17 cellular contexts compared by ENCODE assay signal in the genomic region with DNA sequence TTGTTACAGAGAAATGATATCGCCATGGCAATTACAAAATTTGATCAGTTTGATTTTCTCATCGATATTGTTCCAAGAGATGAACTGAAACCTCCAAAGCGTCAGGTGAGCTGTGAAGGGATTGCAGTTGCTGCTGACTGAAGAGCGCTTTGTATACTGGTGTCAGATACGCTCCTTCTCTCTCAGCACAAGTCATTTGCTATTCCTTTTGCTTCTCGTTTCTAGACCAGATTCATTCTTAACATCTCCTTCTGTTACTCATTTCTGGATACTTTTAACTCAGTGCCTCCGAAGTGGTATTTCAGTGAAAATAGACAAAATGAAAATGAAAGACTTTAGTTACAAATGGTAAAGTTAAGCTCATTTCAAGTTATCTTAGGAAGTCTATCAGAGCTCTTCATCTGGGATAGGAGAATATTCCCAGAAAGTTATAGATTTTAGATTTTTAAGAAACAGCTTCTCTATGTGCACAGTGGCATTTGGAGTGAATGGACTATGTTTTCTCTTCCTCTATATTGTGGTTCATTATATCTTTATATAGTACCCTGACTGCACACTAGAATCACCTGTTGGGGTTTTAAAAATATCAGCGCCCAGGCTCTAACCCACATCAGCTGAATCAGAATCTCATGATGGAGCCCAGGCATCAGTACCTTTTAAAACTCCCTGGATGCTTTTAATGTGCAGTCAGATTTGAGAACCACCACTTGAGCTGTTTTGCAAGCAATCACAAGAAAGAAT. TPM values are rescaled to one million over a fixed set of nuclear protein-coding genes. Genes with fewer than 3 reads are reported as not detected.
DNase-seq lines count a peak whose midpoint lies in the region; ATAC-seq lines count a peak whose summit lies in the region.
"Had no signal": no experiment of that assay in that cellular context is flagged by ENCODE, and none has a peak within 500 bp of the region (broad histone marks: within the 10 kb centered on the region; RNA-seq: fewer than 3 reads in every experiment).

No MANE protein-coding gene starts in this region.

- peaks cover 3% of the 10 kb centered on the region for H3K4me1 ChIP-seq in right cardiac atrium (ENCODE audit: control insufficient read depth, insufficient read depth, low read length)
- H3K4me1 ChIP-seq: tibial artery had no signal

- no peaks in the 10 kb centered on the region for H3K9me3 Mint-ChIP-seq in activated naive CD8-positive, alpha-beta T cell (ENCODE audit: low read depth)

- no peak overlapping the region for H3K4me3 Mint-ChIP-seq in activated naive CD8-positive, alpha-beta T cell

- peak overlapping the region; percentile 64 for H3K27ac Mint-ChIP-seq in activated naive CD8-positive, alpha-beta T cell

- H3K27me3 ChIP-seq in right cardiac atrium (ENCODE audit: control insufficient read depth, insufficient read depth) = no peaks in the 10 kb centered on the region
- H3K27me3 ChIP-seq: tibial artery had no signal

- DNase-seq in right cardiac atrium = no peak
- DNase-seq in Right ventricle myocardium superior = no peak
- no peak for DNase-seq in NCI-H2196 treated with DMSO at 0.1 percent for 48 hours (lab: John Stamatoyannopoulos, UW; ENCODE audit: unreplicated experiment)
- no peak for DNase-seq in LoVo (ENCODE audit: low spot score)
- DNase-seq in UCSD-AML1 (lab: John Stamatoyannopoulos, UW; ENCODE audit: unreplicated experiment) = no peak
- DNase-seq: activated CD4-positive, alpha-beta T cell treated with anti-CD3 and anti-CD28 coated beads for 4 hours; DMS 273 treated with DMSO at 0.1 percent for 48 hours; Kasumi-1; NCI-H1694; stimulated activated CD4-positive, alpha-beta T cell treated with anti-CD3 and anti-CD28 coated beads, Interleukin-12 subunit alpha, Interleukin-12 subunit beta, amount 100 ng/mL, for 4 hours; tibial artery had no signal

- no peak overlapping the region for H3K4me3 ChIP-seq in right cardiac atrium (ENCODE audit: low read length)
- H3K4me3 ChIP-seq: tibial artery had no signal

- ATAC-seq in right cardiac atrium (no peak), Right ventricle myocardium superior (ENCODE audit: poor library complexity) (no peak), HG02759 (IDR thresholded peaks at IDR 0.05; ENCODE audit: unreplicated experiment) (peak; percentile 50), HG02571 (IDR thresholded peaks at IDR 0.05; ENCODE audit: unreplicated experiment) (no peak)

- no peaks in the 10 kb centered on the region for H3K27me3 Mint-ChIP-seq in activated naive CD8-positive, alpha-beta T cell

- WGBS in right cardiac atrium = 94% methylated on average over 8 of the region's 8 CpGs

- intact Hi-C loops in right cardiac atrium (cut with DNase I) (no loop called here), Right ventricle myocardium superior (cut with DNase I) (no loop called here)

- H3K4me1 Mint-ChIP-seq in activated naive CD8-positive, alpha-beta T cell (ENCODE audit: low read depth) = peaks cover 16% of the 10 kb centered on the region

- peaks cover 12% of the 10 kb centered on the region for H3K36me3 Mint-ChIP-seq in activated naive CD8-positive, alpha-beta T cell

- H3K27ac ChIP-seq in right cardiac atrium (ENCODE audit: low read length) = peak overlapping the region; percentile 13
- H3K27ac ChIP-seq: HL-60, parathyroid adenoma, tibial artery had no signal

- H3K9me3 ChIP-seq in right cardiac atrium (ENCODE audit: control insufficient read depth, low read length) = no peaks in the 10 kb centered on the region
- H3K9me3 ChIP-seq: tibial artery had no signal

RNA-seq across cellular contexts. Expression of gene KCNQ4, which starts 30.3 kb away (rescaled TPM):
- total RNA-seq in right cardiac atrium (1 to 10 TPM in 2 of 4 donors, under 1 TPM in 2; 0.71 to 1.8 (median 1.00) TPM), Right ventricle myocardium superior (2.6 TPM)
- 0.88 TPM for polyA plus RNA-seq in right cardiac atrium
- total RNA-seq: RPMI7951 had no signal
